Comparison of ENCODE assay signal across 8 cellular contexts in the genomic region with DNA sequence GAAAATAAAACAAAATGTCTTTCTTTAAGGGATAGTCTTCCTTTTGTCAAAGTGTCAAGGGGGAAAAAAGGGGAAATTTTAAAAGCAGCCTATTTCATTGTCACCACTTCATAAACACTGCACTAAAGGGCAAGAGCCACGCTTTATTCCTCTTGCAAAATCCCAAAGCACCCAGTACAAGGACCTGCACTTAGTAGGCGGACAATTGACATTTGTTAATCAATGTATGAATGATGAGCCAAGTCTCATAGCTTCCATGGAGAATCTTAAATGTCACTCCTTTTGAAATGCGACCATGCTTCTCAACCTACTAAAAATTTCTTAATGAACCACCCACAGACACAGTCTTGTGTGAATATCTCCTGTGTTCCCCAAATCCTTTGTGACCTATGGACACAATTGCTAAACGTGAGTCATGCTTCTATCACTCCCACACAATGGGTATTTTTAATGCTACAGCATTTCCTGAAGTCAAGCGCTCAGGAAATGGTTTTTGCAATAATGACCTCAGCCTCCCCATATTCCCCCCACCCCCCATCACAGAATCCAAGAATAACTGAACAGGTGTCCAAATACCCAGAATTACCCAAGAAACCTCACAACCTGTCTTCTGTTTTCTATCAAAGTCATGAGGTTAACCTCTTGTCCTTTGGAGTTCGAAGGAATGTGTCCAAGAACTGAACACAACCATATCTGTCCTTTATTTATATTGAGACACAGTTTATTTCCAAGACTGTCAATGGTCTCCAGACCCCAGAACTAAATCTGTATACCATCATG.
DNase-seq lines count a peak whose midpoint lies in the region; ATAC-seq, FAIRE-seq and TF ChIP-seq lines count a peak whose summit lies in the region.

No MANE protein-coding gene starts in this region.

- H3K36me3 Mint-ChIP-seq in stimulated activated effector memory CD8-positive, alpha-beta T cell treated with anti-CD3 and anti-CD28 coated beads, Interleukin-12 subunit alpha, Interleukin-12 subunit beta, amount 100 ng/mL, for 72 hours: no peaks in the 10 kb centered on the region
- no peaks in the 10 kb centered on the region for H3K36me3 Mint-ChIP-seq in osteocyte (ENCODE audit: unreplicated experiment)

- WGBS in liver: 67% methylated on average over 6 of the region's 6 CpGs
- 5% methylated on average over 6 of the region's 6 CpGs for WGBS in HepG2 (ENCODE audit: low lambda C conversion rate)

- H3K9me3 ChIP-seq in liver (ENCODE audit: control insufficient read depth in 4 of 4, low read length in 3 of 4) (no peaks in the 10 kb centered on the region), HepG2 (ENCODE audit: low read length) (no peaks in the 10 kb centered on the region)

- peak overlapping the region; percentile 47 for H3K4me3 Mint-ChIP-seq in stimulated activated effector memory CD8-positive, alpha-beta T cell treated with anti-CD3 and anti-CD28 coated beads, Interleukin-12 subunit alpha, Interleukin-12 subunit beta, amount 100 ng/mL, for 72 hours
- no peak overlapping the region for H3K4me3 Mint-ChIP-seq in osteocyte (ENCODE audit: unreplicated experiment)

- in situ Hi-C loops in HepG2 (cut with HindIII; ENCODE audit: extremely low pct_ligation_motif_present, low pct_unique_long_range_greater_than_20kb): no loop called here

- ATAC-seq in HepG2 (no peak), HG03095 (IDR thresholded peaks at IDR 0.05; ENCODE audit: unreplicated experiment) (peak; percentile 53), SK-N-SH treated with all-trans-retinoic acid at 6 μM for 48 hours (no peak)
- ATAC-seq in stimulated activated effector memory CD8-positive, alpha-beta T cell treated with anti-CD3 and anti-CD28 coated beads, Interleukin-12 subunit alpha, Interleukin-12 subunit beta, amount 100 ng/mL, for 72 hours: peak; percentile 80

- no peaks in the 10 kb centered on the region for H3K27me3 Mint-ChIP-seq in osteocyte (ENCODE audit: unreplicated experiment)

- no peak for TF ChIP-seq POLR2A in HepG2 (IDR thresholded peaks at IDR 0.05; ENCODE audit: insufficient read depth in 1 of 2, low read depth in 2 of 2, low read length in 2 of 2)

- no peaks in the 10 kb centered on the region for H3K9me3 Mint-ChIP-seq in stimulated activated effector memory CD8-positive, alpha-beta T cell treated with anti-CD3 and anti-CD28 coated beads, Interleukin-12 subunit alpha, Interleukin-12 subunit beta, amount 100 ng/mL, for 72 hours
- H3K9me3 Mint-ChIP-seq in osteocyte (ENCODE audit: unreplicated experiment): no peaks in the 10 kb centered on the region

- H3K27me3 ChIP-seq in liver (ENCODE audit: control insufficient read depth in 4 of 4, insufficient read depth in 4 of 4, low read length in 3 of 4): no peaks in the 10 kb centered on the region
- H3K27me3 ChIP-seq in HepG2 (ENCODE audit: control insufficient read depth in 1 of 2, insufficient read depth in 2 of 2, low read length in 2 of 2): no peaks in the 10 kb centered on the region

- H4K20me1 ChIP-seq in HepG2 (ENCODE audit: insufficient read depth, low read length): no peaks in the 10 kb centered on the region

- no peaks in the 10 kb centered on the region for H3K79me2 ChIP-seq in HepG2 (ENCODE audit: insufficient read depth, low read length)

- FAIRE-seq in HepG2 (lab: Jason Lieb, UNC): no peak

- H3K4me3 ChIP-seq in liver (ENCODE audit: low read depth in 1 of 3, low read length in 3 of 3): no peak overlapping the region
- no peak overlapping the region for H3K4me3 ChIP-seq in HepG2 (replicated peaks in 1 of 3; ENCODE audit: insufficient read depth in 1 of 3, low read depth in 2 of 3, low read length in 3 of 3)

- no peak for TF ChIP-seq CTCF in liver (IDR thresholded peaks at IDR 0.05; ENCODE audit: low read depth, low read length, missing input control)
- no peak for TF ChIP-seq CTCF in HepG2 (CRISPR knock-in tag; IDR thresholded peaks at IDR 0.05)
- TF ChIP-seq CTCF in osteocyte (IDR thresholded peaks at IDR 0.05): no peak

- H3K27ac ChIP-seq in liver (ENCODE audit: low read depth in 1 of 2, low read length in 2 of 2) (no peak overlapping the region), HepG2 (ENCODE audit: extremely low read length, insufficient read depth, low read length) (no peak overlapping the region)

- H2AFZ ChIP-seq in HepG2 (ENCODE audit: low read length): no peak overlapping the region

- H3K36me3 ChIP-seq in liver (ENCODE audit: control insufficient read depth in 4 of 4, insufficient read depth in 3 of 4, low read depth in 1 of 4, low read length in 3 of 4) (no peaks in the 10 kb centered on the region), HepG2 (replicated peaks in 1 of 2; ENCODE audit: control insufficient read depth in 1 of 2, insufficient read depth in 2 of 2, low read length in 2 of 2) (no peaks in the 10 kb centered on the region)

- CTCF ChIA-PET in HepG2 (lab: Yijun Ruan, JAX; ENCODE audit: low intra/inter-chr PET ratio, low total read pairs): no interaction called here

- H3K4me1 Mint-ChIP-seq in stimulated activated effector memory CD8-positive, alpha-beta T cell treated with anti-CD3 and anti-CD28 coated beads, Interleukin-12 subunit alpha, Interleukin-12 subunit beta, amount 100 ng/mL, for 72 hours: peaks cover 66% of the 10 kb centered on the region
- H3K4me1 Mint-ChIP-seq in osteocyte (ENCODE audit: unreplicated experiment): peaks cover 19% of the 10 kb centered on the region

- peak in 1 of 2 donors; percentile 13 for TF ChIP-seq RAD21 in liver (IDR thresholded peaks at IDR 0.05)
- TF ChIP-seq RAD21 in HepG2 (CRISPR knock-in tag; IDR thresholded peaks at IDR 0.05): no peak

- H3K27ac Mint-ChIP-seq in stimulated activated effector memory CD8-positive, alpha-beta T cell treated with anti-CD3 and anti-CD28 coated beads, Interleukin-12 subunit alpha, Interleukin-12 subunit beta, amount 100 ng/mL, for 72 hours: peak overlapping the region; percentile 93
- no peak overlapping the region for H3K27ac Mint-ChIP-seq in osteocyte (ENCODE audit: unreplicated experiment)

- intact Hi-C loops in HepG2 (cut with micrococcal nuclease; ENCODE audit: unreplicated experiment): no loop called here

- no peak for DNase-seq in HepG2 (ENCODE audit: low spot score)
- DNase-seq in fibroblast of the conjunctiva (ENCODE audit: low read depth): peak; percentile 17
- DNase-seq in stimulated activated effector memory CD8-positive, alpha-beta T cell treated with anti-CD3 and anti-CD28 coated beads, Interleukin-12 subunit alpha, Interleukin-12 subunit beta, amount 100 ng/mL, for 72 hours (ENCODE audit: low spot score in 2 of 2): no peak
- DNase-seq in osteocyte (ENCODE audit: extremely low spot score, unreplicated experiment): no peak
- DNase-seq in NCI-H82 (lab: John Stamatoyannopoulos, UW): no peak

- H3K4me1 ChIP-seq in liver (ENCODE audit: control insufficient read depth in 4 of 4, insufficient read depth in 4 of 4, low read length in 3 of 4) (peaks cover 0 to 12% (median 9%) of the 10 kb centered on the region in 4 donors), HepG2 (ENCODE audit: insufficient read depth, low read length) (peaks cover 14% of the 10 kb centered on the region)

- H3K4me2 ChIP-seq in HepG2 (ENCODE audit: low read depth, low read length): no peak overlapping the region

- BruUV-seq in HepG2 (replicated peaks; lab: Mats Ljungman, UMichigan): no TSS peak

- H3K9ac ChIP-seq in liver (ENCODE audit: low read depth in 1 of 2, low read length in 2 of 2): no peak overlapping the region
- no peak overlapping the region for H3K9ac ChIP-seq in HepG2 (ENCODE audit: insufficient read depth, low read depth, low read length)

- POLR2A ChIA-PET in HepG2 (lab: Yijun Ruan, JAX): no interaction called here

- TF ChIP-seq EP300 in HepG2 (IDR thresholded peaks at IDR 0.05; ENCODE audit: low read depth in 2 of 2, low read length in 2 of 2): no peak
- no peak for TF ChIP-seq EP300 in HepG2 (CRISPR knock-in tag; IDR thresholded peaks at IDR 0.05; ENCODE audit: borderline replicate concordance)

TF ChIP-seq in liver, 16 proteins besides CTCF, POLR2A, EP300 and RAD21 (continues in another document):
- TF ChIP-seq HNF4A (conservative IDR thresholded peaks at IDR 0.05) (peak in 1 of 2 donors; percentile 38), RXRA (IDR thresholded peaks at IDR 0.05) (peak in 1 of 2 donors; percentile 41), JUND (IDR thresholded peaks at IDR 0.05) (peak; percentile 62 to 65), TAF1 (conservative IDR thresholded peaks at IDR 0.05) (no peak), GABPA (IDR thresholded peaks at IDR 0.05 in 1 of 2, conservative IDR thresholded peaks at IDR 0.05 in 1 of 2) (no peak), EGR1 (IDR thresholded peaks at IDR 0.05; ENCODE audit: low read depth in 2 of 2) (no peak), NR2F2 (IDR thresholded peaks at IDR 0.05) (no peak)
- TF ChIP-seq, protein P1, sequence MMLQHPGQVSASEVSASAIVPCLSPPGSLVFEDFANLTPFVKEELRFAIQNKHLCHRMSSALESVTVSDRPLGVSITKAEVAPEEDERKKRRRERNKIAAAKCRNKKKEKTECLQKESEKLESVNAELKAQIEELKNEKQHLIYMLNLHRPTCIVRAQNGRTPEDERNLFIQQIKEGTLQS (IDR thresholded peaks at IDR 0.05): no peak

TF ChIP-seq in HepG2, 621 proteins besides CTCF, POLR2A, EP300 and RAD21 (continues in another document):
- TF ChIP-seq ZNF329 (CRISPR knock-in tag; IDR thresholded peaks at IDR 0.05; ENCODE audit: low read depth) (no peak), SOX13 (IDR thresholded peaks at IDR 0.05) (no peak), SOX13 (CRISPR knock-in tag; conservative IDR thresholded peaks at IDR 0.05 in 1 of 2, IDR thresholded peaks at IDR 0.05 in 1 of 2) (peak in 1 of 2 experiments; percentile 11; a peak in 1 of 4 replicates), ATF7-NPFF (CRISPR knock-in tag; IDR thresholded peaks at IDR 0.05; ENCODE audit: low read depth) (no peak), ZFP36L2 (CRISPR knock-in tag; IDR thresholded peaks at IDR 0.05) (no peak)

TF ChIP-seq in SK-N-SH treated with all-trans-retinoic acid at 6 μM for 48 hours, 23 proteins besides CTCF, POLR2A, EP300 and RAD21 (continues in another document):
- TF ChIP-seq PATZ1 (CRISPR knock-in tag; IDR thresholded peaks at IDR 0.05; ENCODE audit: borderline replicate concordance) (peak; percentile 62; the same call in 1 of the 2 replicates), SNAI2 (CRISPR knock-in tag; IDR thresholded peaks at IDR 0.05) (no peak), TCF4 (CRISPR knock-in tag; IDR thresholded peaks at IDR 0.05; ENCODE audit: borderline replicate concordance) (no peak)

Comparison
In these comparisons a context has a peak if more than half of its experiments do, and no peak if none do; other contexts are left out.
1. ATAC-seq: peak in HG03095 (single experiment) and stimulated activated effector memory CD8-positive, alpha-beta T cell treated with anti-CD3 and anti-CD28 coated beads, Interleukin-12 subunit alpha, Interleukin-12 subunit beta, amount 100 ng/mL, for 72 hours (single experiment); none in HepG2 (single experiment) and SK-N-SH treated with all-trans-retinoic acid at 6 μM for 48 hours (single experiment).